Comparison of ENCODE assay signal across 31 cellular contexts in the genomic region with DNA sequence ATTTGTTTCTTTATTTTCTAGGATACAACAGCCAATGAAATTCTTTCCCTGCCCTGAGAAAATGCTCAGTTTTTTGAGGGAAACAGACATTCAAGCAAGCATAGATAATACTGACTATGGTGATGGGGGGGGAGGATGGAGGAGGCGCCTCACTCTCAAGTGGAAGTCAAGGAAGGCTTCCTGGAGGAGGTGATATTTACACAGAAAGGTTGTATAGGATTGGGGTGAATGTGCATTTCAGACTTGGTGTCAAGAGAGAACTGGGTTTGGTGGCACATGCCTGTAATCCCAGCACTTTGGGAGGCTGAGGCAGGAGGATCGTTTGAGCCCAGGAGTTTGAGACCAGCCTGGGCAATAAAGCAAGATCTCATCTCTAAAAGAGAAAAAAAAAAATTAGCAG. TPM values are rescaled to one million over a fixed set of nuclear protein-coding genes. Genes with fewer than 3 reads are reported as not detected.
"Had no signal": no experiment of that assay in that cellular context is flagged by ENCODE, and none has a peak within 500 bp of the region (broad histone marks: within the 10 kb centered on the region; RNA-seq: fewer than 3 reads in every experiment).

No MANE protein-coding gene starts in this region.

- H3K27me3 ChIP-seq: gastrocnemius medialis had no signal

- FAIRE-seq: islet of Langerhans, keratinocyte had no signal

- H3K4me3 Mint-ChIP-seq: mesothelial cell of epicardium, naive B cell, natural killer cell had no signal

- ATAC-seq: esophagus mucosa, gastrocnemius medialis, heart right ventricle, left cardiac atrium, left lung, left ventricle myocardium superior, mucosa of descending colon, natural killer cell had no signal

- H3K27ac ChIP-seq: coronary artery, dorsolateral prefrontal cortex, epithelial cell of prostate, esophagus squamous epithelium, gastrocnemius medialis, heart right ventricle, lower lobe of right lung had no signal

- H3K36me3 ChIP-seq: esophagus squamous epithelium, gastrocnemius medialis, heart right ventricle, left lung, lower lobe of right lung had no signal

- H3K9me3 Mint-ChIP-seq: natural killer cell had no signal

- H3K4me1 ChIP-seq: esophagus squamous epithelium, gastrocnemius medialis, lower lobe of right lung had no signal

- H3K27ac Mint-ChIP-seq: mesothelial cell of epicardium, natural killer cell had no signal

- H3K9me3 ChIP-seq: gastrocnemius medialis, lower lobe of right lung had no signal

- H3K36me3 Mint-ChIP-seq: mesothelial cell of epicardium, natural killer cell had no signal

- H3K4me3 ChIP-seq: coronary artery, dorsolateral prefrontal cortex, esophagus squamous epithelium, gastrocnemius medialis, heart right ventricle, left lung, lower lobe of right lung, mucosa of descending colon had no signal

- DNase-seq: dermis blood vessel endothelial cell; dorsolateral prefrontal cortex; effector CD4-positive, alpha-beta T cell; effector memory CD4-positive, alpha-beta T cell; erythroblast; esophagus squamous epithelium; foreskin fibroblast; foreskin melanocyte; gastrocnemius medialis; glutamatergic neuron; head of caudate nucleus; heart right ventricle; hippocampal formation; left cardiac atrium; left lung; left ventricle myocardium superior; lower lobe of right lung; mesenchymal stem cell; mucosa of descending colon; naive B cell; natural killer cell had no signal

- H3K4me1 Mint-ChIP-seq: mesothelial cell of epicardium, naive B cell, natural killer cell had no signal

RNA-seq across cellular contexts. Expression of a gene that starts 12.2 kb away (rescaled TPM):
- total RNA-seq: dermis blood vessel endothelial cell, esophagus mucosa, glomerular endothelial cell, kidney epithelial cell, lung microvascular endothelial cell, mesothelial cell of epicardium, myocyte had no signal
- polyA plus RNA-seq: keratinocyte had no signal
